ENCODE assay signal across 9 cellular contexts in the genomic region with DNA sequence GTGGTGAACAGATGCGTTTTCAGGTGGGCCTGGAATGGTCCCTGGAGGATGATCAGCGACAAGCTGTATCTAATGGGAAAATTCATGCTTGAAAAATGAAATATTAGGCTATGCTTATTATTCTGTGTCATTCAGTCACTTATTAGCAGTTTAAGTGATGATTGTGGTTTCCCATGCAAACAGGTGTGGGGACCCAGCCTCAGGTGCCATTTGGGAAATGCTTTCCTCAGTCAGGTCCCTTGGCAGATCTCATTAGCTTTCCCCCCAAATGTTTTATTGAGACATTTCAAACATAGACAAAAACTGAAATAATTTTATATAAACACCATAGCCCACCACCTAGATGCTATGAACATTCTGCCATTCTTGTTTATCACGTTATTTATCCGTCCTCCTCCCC. TPM values are rescaled to one million over a fixed set of nuclear protein-coding genes. Genes with fewer than 3 reads are reported as not detected.
DNase-seq lines count a peak whose midpoint lies in the region; ATAC-seq and TF ChIP-seq lines count a peak whose summit lies in the region.
"Had no signal": no experiment of that assay in that cellular context is flagged by ENCODE, and none has a peak within 500 bp of the region (broad histone marks: within the 10 kb centered on the region; RNA-seq: fewer than 3 reads in every experiment).

No MANE protein-coding gene starts in this region.

- no peaks in the 10 kb centered on the region for H4K20me1 ChIP-seq in OCI-LY3 (ENCODE audit: insufficient read depth, low read length)

- no peaks in the 10 kb centered on the region for H3K36me3 Mint-ChIP-seq in endodermal cell (ENCODE audit: low read depth)

- no peaks in the 10 kb centered on the region for H3K27me3 Mint-ChIP-seq in endodermal cell (ENCODE audit: insufficient read depth)

- peak overlapping the region; percentile 77 for H3K4me3 Mint-ChIP-seq in endodermal cell

- H2AFZ ChIP-seq in OCI-LY3 (ENCODE audit: low read depth, low read length): peak overlapping the region; percentile 76

- no peaks in the 10 kb centered on the region for H3K9me3 Mint-ChIP-seq in endodermal cell

- H3K27me3 ChIP-seq in OCI-LY3 (ENCODE audit: low read depth, low read length) (0 out of 2 replicates have a peak, but pooled peaks cover 3% of the 10 kb centered on the region), endodermal cell (ENCODE audit: control insufficient read depth, insufficient read depth, low read length, poor library complexity, severe bottlenecking) (no peaks in the 10 kb centered on the region), ovary (no peaks in the 10 kb centered on the region)

- WGBS in endodermal cell (ENCODE audit: insufficient coverage in 1 of 2, insufficient read length in 1 of 2), 2 experiments: 57 to 100% methylated on average over 2 to 4 of the region's 4 CpGs
- 41 to 48% (median 44%) methylated on average over 4 of the region's 4 CpGs for WGBS in ovary, 3 donors

- H3K4me3 ChIP-seq in OCI-LY3 (ENCODE audit: low read length) (peak overlapping the region; percentile 99), endodermal cell (ENCODE audit: low read length) (peak overlapping the region; percentile 82), ovary (peak overlapping the region; percentile 48)

- no peaks in the 10 kb centered on the region for H3K9me3 ChIP-seq in ES-I3 (ENCODE audit: control insufficient read depth, insufficient read depth, low read length)
- H3K9me3 ChIP-seq in OCI-LY3 (ENCODE audit: insufficient read depth, low read length): no peaks in the 10 kb centered on the region
- no peaks in the 10 kb centered on the region for H3K9me3 ChIP-seq in endodermal cell (ENCODE audit: control insufficient read depth, low read length)
- no peaks in the 10 kb centered on the region for H3K9me3 ChIP-seq in ovary

- peaks cover 8% of the 10 kb centered on the region for H3K4me1 Mint-ChIP-seq in endodermal cell

- intact Hi-C loops in ovary (cut with DNase I): no loop called here

- peak overlapping the region; percentile 95 for H3K4me2 ChIP-seq in OCI-LY3 (ENCODE audit: low read length)

- H3K9ac ChIP-seq in ES-I3 (ENCODE audit: low read depth, low read length): peak overlapping the region; percentile 97; the same call in 1 of the 2 replicates
- peak overlapping the region; percentile 84; the same call in 1 of the 2 replicates for H3K9ac ChIP-seq in OCI-LY3 (ENCODE audit: low read length)
- no peak overlapping the region for H3K9ac ChIP-seq in endodermal cell (ENCODE audit: extremely low read depth, low read length, poor library complexity, severe bottlenecking)

- H3K27ac Mint-ChIP-seq in endodermal cell: no peak overlapping the region

- no peak for ATAC-seq in GM19035 (IDR thresholded peaks at IDR 0.05; ENCODE audit: unreplicated experiment)

- peaks cover 9% of the 10 kb centered on the region for H3K79me2 ChIP-seq in OCI-LY3 (ENCODE audit: low read length)

- no peak overlapping the region for H3K27ac ChIP-seq in OCI-LY3 (ENCODE audit: low read length)
- H3K27ac ChIP-seq in endodermal cell (ENCODE audit: low read depth, low read length): no peak overlapping the region
- H3K27ac ChIP-seq in ovary: no peak overlapping the region

- no peak for TF ChIP-seq POLR2A in ovary (IDR thresholded peaks at IDR 0.05)

- DNase-seq in endodermal cell: no peak
- no peak for DNase-seq in ovary
- no peak for DNase-seq in COLO829 (ENCODE audit: low spot score)
- no peak for DNase-seq in NCI-H774 (lab: John Stamatoyannopoulos, UW)
- DNase-seq in SK-N-DZ (ENCODE audit: low spot score): no peak

- H3K4me1 ChIP-seq in ES-I3 (ENCODE audit: insufficient read depth, low read length) (no peaks in the 10 kb centered on the region), OCI-LY3 (ENCODE audit: low read length) (peaks cover 32% of the 10 kb centered on the region), endodermal cell (ENCODE audit: control insufficient read depth, insufficient read depth, low read length) (peaks cover 4% of the 10 kb centered on the region), ovary (ENCODE audit: insufficient read depth) (peaks cover 5% of the 10 kb centered on the region)

- TF ChIP-seq EP300 in ovary (IDR thresholded peaks at IDR 0.05): no peak

- TF ChIP-seq CTCF in OCI-LY3 (IDR thresholded peaks at IDR 0.05; ENCODE audit: low read depth, low read length) (no peak), endodermal cell (conservative IDR thresholded peaks at IDR 0.05) (no peak), ovary (IDR thresholded peaks at IDR 0.05) (no peak)

- H3K36me3 ChIP-seq in ES-I3 (ENCODE audit: insufficient read depth, low read length) (no peaks in the 10 kb centered on the region), OCI-LY3 (replicated peaks; ENCODE audit: low read depth, low read length) (peaks cover 3% of the 10 kb centered on the region), endodermal cell (ENCODE audit: control insufficient read depth, insufficient read depth, low read length) (no peaks in the 10 kb centered on the region), ovary (no peaks in the 10 kb centered on the region)

RNA-seq across cellular contexts. Expression of a gene that starts 0.4 kb away (rescaled TPM):
- 10 to 100 TPM; 13.2 to 19.3 TPM for total RNA-seq in endodermal cell
- polyA plus RNA-seq in endodermal cell (2013, experiment 1 of 2): 10.7 TPM
- polyA plus RNA-seq in endodermal cell (2013, experiment 2 of 2): 10.8 TPM
- 1 to 10 TPM; 1.1 to 6.0 (median 2.0) TPM for total RNA-seq in ovary
- polyA plus RNA-seq in ovary: 1 to 10 TPM; 1.5 to 6.4 TPM
- 1.2 and 3.1 TPM in 2 replicates for polyA plus RNA-seq in SK-N-DZ (2014; cell fraction: cytosol; rRNA removed)
- polyA plus RNA-seq in SK-N-DZ (2014; cell fraction: nucleus; rRNA removed): 1.6 TPM in 2 replicates
- total RNA-seq: HT-29 had no signal

Comparison
In these comparisons a context has a peak if more than half of its experiments do, and no peak if none do; other contexts are left out.
1. H3K4me3 ChIP-seq: peak in every context shown above with its lines; median percentile 99 in OCI-LY3; 82 in endodermal cell; 48 in ovary.